Comparison of ENCODE assay signal across 16 cellular contexts in the genomic region with DNA sequence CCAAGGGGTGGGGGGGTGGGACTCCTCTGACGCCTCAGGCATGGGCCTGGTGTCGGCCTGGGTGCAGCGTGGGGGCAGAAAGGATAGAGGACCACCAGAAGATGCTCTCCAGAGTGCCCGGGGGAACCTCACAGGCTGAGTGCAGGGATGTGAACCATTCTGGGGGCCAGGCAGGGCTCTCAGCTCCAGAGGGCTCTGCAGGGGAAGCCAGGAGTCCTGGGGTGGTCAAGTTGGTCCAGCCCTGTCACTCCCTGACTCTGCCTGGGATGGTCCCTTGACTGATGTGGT. TPM values are rescaled to one million over a fixed set of nuclear protein-coding genes. Genes with fewer than 3 reads are reported as not detected.
A peak's percentile ranks its signal among the peaks of the same experiment; 100 is the strongest.
DNase-seq lines count a peak whose midpoint lies in the region; ATAC-seq and TF ChIP-seq lines count a peak whose summit lies in the region.
"Had no signal": no experiment of that assay in that cellular context is flagged by ENCODE, and none has a peak within 500 bp of the region (broad histone marks: within the 10 kb centered on the region; RNA-seq: fewer than 3 reads in every experiment).

No MANE protein-coding gene starts in this region.

- POLR2A ChIA-PET in CD8-positive, alpha-beta memory T cell (lab: Charles Lee) = no interaction called here

- peak overlapping the region; percentile 99 for H3K9ac ChIP-seq in Loucy (ENCODE audit: low read depth, low read length, poor library complexity, severe bottlenecking)

- peaks cover 12% of the 10 kb centered on the region; the same call in 1 of the 2 replicates for H3F3A ChIP-seq in Loucy (ENCODE audit: low read depth)

- H3K79me2 ChIP-seq in Loucy (ENCODE audit: insufficient read depth, low read length) = peaks cover 100% of the 10 kb centered on the region
- H3K79me2 ChIP-seq in osteoblast (ENCODE audit: insufficient read depth, low read length) = no peaks in the 10 kb centered on the region

- no peaks in the 10 kb centered on the region for H3K4me1 Mint-ChIP-seq in CD8-positive, alpha-beta memory T cell

- no peaks in the 10 kb centered on the region for H3K9me3 Mint-ChIP-seq in CD8-positive, alpha-beta memory T cell
- H3K9me3 Mint-ChIP-seq: GM23338 had no signal

- H3K36me3 ChIP-seq in CD8-positive, alpha-beta memory T cell (ENCODE audit: insufficient read depth, low read length) = no peaks in the 10 kb centered on the region
- H3K36me3 ChIP-seq in Loucy (ENCODE audit: insufficient read depth, low read length) (peaks cover 38% of the 10 kb centered on the region), osteoblast (ENCODE audit: insufficient read depth, low read length) (no peaks in the 10 kb centered on the region)
- H3K36me3 ChIP-seq: HAP-1 had no signal

- peaks cover 7% of the 10 kb centered on the region for H4K20me1 ChIP-seq in Loucy (ENCODE audit: insufficient read depth, low read length, poor library complexity, severe bottlenecking)
- H4K20me1 ChIP-seq in osteoblast (ENCODE audit: insufficient read depth, low read length) = no peaks in the 10 kb centered on the region

- H3K4me1 ChIP-seq in CD8-positive, alpha-beta memory T cell (ENCODE audit: insufficient read depth, low read length) = no peaks in the 10 kb centered on the region
- H3K4me1 ChIP-seq in Loucy (ENCODE audit: insufficient read depth, low read length, poor library complexity, severe bottlenecking) (peaks cover 69% of the 10 kb centered on the region), osteoblast (ENCODE audit: insufficient read depth, low read length) (no peaks in the 10 kb centered on the region)
- H3K4me1 ChIP-seq: HAP-1 had no signal

- no peaks in the 10 kb centered on the region for H3K9me2 ChIP-seq in Loucy (replicated peaks; ENCODE audit: low read depth, low read length)

- peaks cover 0 to under 1% (median 0%) of the 10 kb centered on the region in 3 donors for H3K36me3 Mint-ChIP-seq in CD8-positive, alpha-beta memory T cell
- H3K36me3 Mint-ChIP-seq: CD4-positive, alpha-beta memory T cell had no signal

- no peak overlapping the region for H3K4me3 ChIP-seq in CD8-positive, alpha-beta memory T cell (ENCODE audit: low read length)
- H3K4me3 ChIP-seq in Loucy (ENCODE audit: low read length, poor library complexity, severe bottlenecking) (peak overlapping the region; percentile 67), osteoblast (ENCODE audit: insufficient read depth, low read length) (no peak overlapping the region)
- H3K4me3 ChIP-seq: GM12878, GM23338, HAP-1 had no signal

- peaks cover 4% of the 10 kb centered on the region for H3K27me3 ChIP-seq in CD8-positive, alpha-beta memory T cell (ENCODE audit: insufficient read depth, low read length, poor library complexity, severe bottlenecking)
- H3K27me3 ChIP-seq in Loucy (ENCODE audit: insufficient read depth, low read length, poor library complexity, severe bottlenecking) (no peaks in the 10 kb centered on the region), osteoblast (ENCODE audit: insufficient read depth, low read length) (peaks cover 30% of the 10 kb centered on the region)

- H3K27me3 Mint-ChIP-seq in CD8-positive, alpha-beta memory T cell = peaks cover 40 to 52% of the 10 kb centered on the region in 2 donors

- no peak for TF ChIP-seq CTCF in Loucy (conservative IDR thresholded peaks at IDR 0.05; ENCODE audit: low read length)
- TF ChIP-seq CTCF in osteoblast (IDR thresholded peaks at IDR 0.05; ENCODE audit: extremely low read depth, low read depth, low read length) = no peak

- H3K9me3 ChIP-seq in CD8-positive, alpha-beta memory T cell (ENCODE audit: low read length) = no peaks in the 10 kb centered on the region
- H3K9me3 ChIP-seq in Loucy (ENCODE audit: insufficient read depth, low read depth, low read length) = no peaks in the 10 kb centered on the region
- H3K9me3 ChIP-seq in osteoblast (ENCODE audit: low read depth, low read length) = no peaks in the 10 kb centered on the region
- H3K9me3 ChIP-seq: Caco-2, HAP-1 had no signal

- CTCF ChIA-PET in CD8-positive, alpha-beta memory T cell (lab: Charles Lee) = interaction anchor here (0.6 kb wide), 1 partner anchor 37 kb away, joined by 3 read pairs; no protein-coding TSS in a partner anchor

- no peak overlapping the region for H3K27ac Mint-ChIP-seq in CD8-positive, alpha-beta memory T cell
- H3K27ac Mint-ChIP-seq: B cell; CD4-positive, alpha-beta memory T cell; GM23338; HFFc6 had no signal

- ATAC-seq in GM21515 (IDR thresholded peaks at IDR 0.05; ENCODE audit: unreplicated experiment) = no peak
- ATAC-seq: GM12878, GM23338 had no signal

- H2AFZ ChIP-seq in Loucy (ENCODE audit: low read length) = no peak overlapping the region
- no peak overlapping the region for H2AFZ ChIP-seq in osteoblast (ENCODE audit: low read length)
- H2AFZ ChIP-seq: GM23338 had no signal

- H3K4me3 Mint-ChIP-seq in CD8-positive, alpha-beta memory T cell = no peak overlapping the region
- H3K4me3 Mint-ChIP-seq: B cell; CD4-positive, alpha-beta memory T cell; GM23338; HFFc6 had no signal

- peak overlapping the region; percentile 39 for H3K27ac ChIP-seq in CD8-positive, alpha-beta memory T cell (ENCODE audit: low read depth, low read length)
- H3K27ac ChIP-seq in osteoblast (ENCODE audit: low read depth, low read length) = no peak overlapping the region

- peak overlapping the region; percentile 95 for H3K4me2 ChIP-seq in Loucy (ENCODE audit: low read depth, low read length, poor library complexity, severe bottlenecking)
- no peak overlapping the region for H3K4me2 ChIP-seq in osteoblast (ENCODE audit: insufficient read depth, low read length)
- H3K4me2 ChIP-seq: GM23338 had no signal

- DNase-seq in CD8-positive, alpha-beta memory T cell = no peak
- peak; percentile 68 for DNase-seq in osteoblast (ENCODE audit: insufficient read length, low spot score, missing footprints)
- no peak for DNase-seq in KG1 (lab: John Stamatoyannopoulos, UW)
- no peak for DNase-seq in activated T-cell treated with anti-CD3 and anti-CD28 coated beads for 4 hours
- DNase-seq: C1 segment of cervical spinal cord; Caco-2; CD4-positive, alpha-beta memory T cell; DMS153; DND-41; HFFc6 had no signal

RNA-seq across cellular contexts. Expression of a gene that starts 6.5 kb away (rescaled TPM):
- total RNA-seq in CD8-positive, alpha-beta memory T cell = not detected
- polyA plus RNA-seq in CD8-positive, alpha-beta memory T cell = not detected
- total RNA-seq in osteoblast = under 0.01 TPM in 1 of 2 replicates, not detected in the other
- total RNA-seq: B cell; CD4-positive, alpha-beta memory T cell; GM12878 had no signal
- polyA plus RNA-seq: CD4-positive, alpha-beta memory T cell; GM23338 had no signal

RNA-seq across cellular contexts. Expression of a gene that starts 40.6 kb away (rescaled TPM):
- total RNA-seq in CD8-positive, alpha-beta memory T cell = 10 to 100 TPM; 33.9 to 37.1 TPM
- 12.6 TPM for polyA plus RNA-seq in CD8-positive, alpha-beta memory T cell
- total RNA-seq in osteoblast = 68.4 and 81.3 TPM in 2 replicates

RNA-seq across cellular contexts. Expression of a gene that starts 45.8 kb away (rescaled TPM):
- total RNA-seq in CD8-positive, alpha-beta memory T cell = 10 to 100 TPM; 87.8 to 91.8 TPM
- polyA plus RNA-seq in CD8-positive, alpha-beta memory T cell = 38.5 TPM
- total RNA-seq in osteoblast = 31.8 and 41.3 TPM in 2 replicates
